In the genomic region with DNA sequence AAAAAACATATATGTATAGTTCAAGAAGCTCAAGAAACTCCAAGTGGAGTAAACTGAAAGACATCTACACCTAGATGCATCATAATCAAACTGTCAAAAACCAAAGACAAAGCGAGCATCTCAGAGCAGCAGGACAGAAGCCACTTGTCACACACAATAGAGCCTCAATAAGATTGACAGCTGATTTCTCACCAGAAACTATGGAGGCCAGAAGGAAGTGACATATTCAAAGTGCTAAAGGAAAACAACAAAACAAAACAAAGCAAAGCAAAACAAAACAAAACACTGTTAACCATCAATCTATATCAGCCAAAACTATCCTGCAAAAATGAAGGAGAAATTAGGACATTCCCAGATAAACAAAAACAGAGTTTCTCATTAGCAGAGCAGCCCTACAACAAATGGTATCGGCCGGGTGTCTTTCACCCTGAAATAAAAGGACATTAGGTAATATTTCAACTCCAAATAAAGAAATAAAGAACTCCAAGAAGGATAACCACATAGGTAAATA, we compare ENCODE assay signal across 1 cellular context.
TF ChIP-seq lines count a peak whose summit lies in the region.

No MANE protein-coding gene starts in this region.

TF ChIP-seq in HEK293, 187 proteins besides CTCF, POLR2A, EP300 and RAD21 (continued from another document and continues in another):
- TF ChIP-seq, protein P1, sequence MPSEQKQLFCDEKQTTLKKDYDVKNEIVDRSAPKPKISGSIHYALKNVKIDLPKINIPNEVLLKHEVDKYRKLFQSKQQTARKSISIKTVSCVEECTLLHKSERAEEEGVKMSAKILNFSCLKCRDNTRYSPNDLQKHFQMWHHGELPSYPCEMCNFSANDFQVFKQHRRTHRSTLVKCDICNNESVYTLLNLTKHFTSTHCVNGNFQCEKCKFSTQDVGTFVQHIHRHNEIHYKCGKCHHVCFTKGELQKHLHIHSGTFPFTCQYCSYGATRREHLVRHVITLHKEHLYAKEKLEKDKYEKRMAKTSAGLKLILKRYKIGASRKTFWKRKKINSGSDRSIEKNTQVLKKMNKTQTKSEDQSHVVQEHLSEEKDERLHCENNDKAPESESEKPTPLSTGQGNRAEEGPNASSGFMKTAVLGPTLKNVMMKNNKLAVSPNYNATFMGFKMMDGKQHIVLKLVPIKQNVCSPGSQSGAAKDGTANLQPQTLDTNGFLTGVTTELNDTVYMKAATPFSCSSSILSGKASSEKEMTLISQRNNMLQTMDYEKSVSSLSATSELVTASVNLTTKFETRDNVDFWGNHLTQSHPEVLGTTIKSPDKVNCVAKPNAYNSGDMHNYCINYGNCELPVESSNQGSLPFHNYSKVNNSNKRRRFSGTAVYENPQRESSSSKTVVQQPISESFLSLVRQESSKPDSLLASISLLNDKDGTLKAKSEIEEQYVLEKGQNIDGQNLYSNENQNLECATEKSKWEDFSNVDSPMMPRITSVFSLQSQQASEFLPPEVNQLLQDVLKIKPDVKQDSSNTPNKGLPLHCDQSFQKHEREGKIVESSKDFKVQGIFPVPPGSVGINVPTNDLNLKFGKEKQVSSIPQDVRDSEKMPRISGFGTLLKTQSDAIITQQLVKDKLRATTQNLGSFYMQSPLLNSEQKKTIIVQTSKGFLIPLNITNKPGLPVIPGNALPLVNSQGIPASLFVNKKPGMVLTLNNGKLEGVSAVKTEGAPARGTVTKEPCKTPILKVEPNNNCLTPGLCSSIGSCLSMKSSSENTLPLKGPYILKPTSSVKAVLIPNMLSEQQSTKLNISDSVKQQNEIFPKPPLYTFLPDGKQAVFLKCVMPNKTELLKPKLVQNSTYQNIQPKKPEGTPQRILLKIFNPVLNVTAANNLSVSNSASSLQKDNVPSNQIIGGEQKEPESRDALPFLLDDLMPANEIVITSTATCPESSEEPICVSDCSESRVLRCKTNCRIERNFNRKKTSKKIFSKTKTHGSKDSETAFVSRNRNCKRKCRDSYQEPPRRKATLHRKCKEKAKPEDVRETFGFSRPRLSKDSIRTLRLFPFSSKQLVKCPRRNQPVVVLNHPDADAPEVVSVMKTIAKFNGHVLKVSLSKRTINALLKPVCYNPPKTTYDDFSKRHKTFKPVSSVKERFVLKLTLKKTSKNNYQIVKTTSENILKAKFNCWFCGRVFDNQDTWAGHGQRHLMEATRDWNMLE (tag by site-specific recombination; conservative IDR thresholded peaks at IDR 0.05; ENCODE audit: low read depth), result no peak
- TF ChIP-seq ZNF426 (tag by site-specific recombination; IDR thresholded peaks at IDR 0.05), result no peak
- no peak for TF ChIP-seq ZNF146 (tag by site-specific recombination; IDR thresholded peaks at IDR 0.05)
- TF ChIP-seq ZNF274 (IDR thresholded peaks at IDR 0.05; ENCODE audit: low read length), result no peak
- TF ChIP-seq ZNF274 (tag by site-specific recombination; IDR thresholded peaks at IDR 0.05; ENCODE audit: borderline replicate concordance), result no peak
- TF ChIP-seq ZNF324 (tag by site-specific recombination; IDR thresholded peaks at IDR 0.05), result 0 out of 2 replicates have a peak, but pooled peaks have one; percentile 41
- TF ChIP-seq, protein P2, sequence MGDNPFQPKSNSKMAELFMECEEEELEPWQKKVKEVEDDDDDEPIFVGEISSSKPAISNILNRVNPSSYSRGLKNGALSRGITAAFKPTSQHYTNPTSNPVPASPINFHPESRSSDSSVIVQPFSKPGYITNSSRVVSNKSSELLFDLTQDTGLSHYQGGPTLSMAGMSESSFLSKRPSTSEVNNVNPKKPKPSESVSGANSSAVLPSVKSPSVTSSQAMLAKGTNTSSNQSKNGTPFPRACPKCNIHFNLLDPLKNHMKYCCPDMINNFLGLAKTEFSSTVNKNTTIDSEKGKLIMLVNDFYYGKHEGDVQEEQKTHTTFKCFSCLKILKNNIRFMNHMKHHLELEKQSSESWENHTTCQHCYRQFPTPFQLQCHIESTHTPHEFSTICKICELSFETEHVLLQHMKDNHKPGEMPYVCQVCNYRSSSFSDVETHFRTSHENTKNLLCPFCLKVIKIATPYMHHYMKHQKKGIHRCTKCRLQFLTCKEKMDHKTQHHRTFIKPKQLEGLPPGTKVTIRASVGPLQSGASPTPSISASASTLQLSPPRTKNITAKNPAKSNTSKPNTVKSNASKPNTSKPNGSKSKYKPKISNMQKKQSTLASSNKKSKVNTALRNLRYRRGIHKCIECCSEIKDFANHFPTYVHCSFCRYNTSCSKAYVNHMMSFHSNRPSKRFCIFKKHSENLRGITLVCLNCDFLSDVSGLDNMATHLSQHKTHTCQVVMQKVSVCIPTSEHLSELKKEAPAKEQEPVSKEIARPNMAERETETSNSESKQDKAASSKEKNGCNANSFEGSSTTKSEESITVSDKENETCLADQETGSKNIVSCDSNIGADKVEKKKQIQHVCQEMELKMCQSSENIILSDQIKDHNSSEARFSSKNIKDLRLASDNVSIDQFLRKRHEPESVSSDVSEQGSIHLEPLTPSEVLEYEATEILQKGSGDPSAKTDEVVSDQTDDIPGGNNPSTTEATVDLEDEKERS (tag by site-specific recombination; IDR thresholded peaks at IDR 0.05), result peak; percentile 97
- TF ChIP-seq PRDM1 (tag by site-specific recombination; IDR thresholded peaks at IDR 0.05), result no peak
- TF ChIP-seq ZNF701 (tag by site-specific recombination; IDR thresholded peaks at IDR 0.05), result no peak
- TF ChIP-seq ZNF514 (tag by site-specific recombination; IDR thresholded peaks at IDR 0.05), result no peak
- no peak for TF ChIP-seq ZNF423 (tag by site-specific recombination; IDR thresholded peaks at IDR 0.05)
- no peak for TF ChIP-seq ZNF654 (tag by site-specific recombination; IDR thresholded peaks at IDR 0.05; ENCODE audit: low read depth)
- TF ChIP-seq ZNF677 (tag by site-specific recombination; IDR thresholded peaks at IDR 0.05), result no peak
- no peak for TF ChIP-seq ZNF354C (tag by site-specific recombination; IDR thresholded peaks at IDR 0.05; ENCODE audit: borderline replicate concordance, low read depth)
- TF ChIP-seq ZFP69B (tag by site-specific recombination; IDR thresholded peaks at IDR 0.05), result no peak
- TF ChIP-seq ZNF133 (tag by site-specific recombination; IDR thresholded peaks at IDR 0.05), result no peak
- TF ChIP-seq, protein P3, sequence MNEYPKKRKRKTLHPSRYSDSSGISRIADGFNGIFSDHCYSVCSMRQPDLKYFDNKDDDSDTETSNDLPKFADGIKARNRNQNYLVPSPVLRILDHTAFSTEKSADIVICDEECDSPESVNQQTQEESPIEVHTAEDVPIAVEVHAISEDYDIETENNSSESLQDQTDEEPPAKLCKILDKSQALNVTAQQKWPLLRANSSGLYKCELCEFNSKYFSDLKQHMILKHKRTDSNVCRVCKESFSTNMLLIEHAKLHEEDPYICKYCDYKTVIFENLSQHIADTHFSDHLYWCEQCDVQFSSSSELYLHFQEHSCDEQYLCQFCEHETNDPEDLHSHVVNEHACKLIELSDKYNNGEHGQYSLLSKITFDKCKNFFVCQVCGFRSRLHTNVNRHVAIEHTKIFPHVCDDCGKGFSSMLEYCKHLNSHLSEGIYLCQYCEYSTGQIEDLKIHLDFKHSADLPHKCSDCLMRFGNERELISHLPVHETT (tag by site-specific recombination; IDR thresholded peaks at IDR 0.05), result peak; percentile 75; the same call in 1 of the 2 replicates
- no peak for TF ChIP-seq ZNF16 (tag by site-specific recombination; IDR thresholded peaks at IDR 0.05; ENCODE audit: low read depth)
- TF ChIP-seq, protein P4, sequence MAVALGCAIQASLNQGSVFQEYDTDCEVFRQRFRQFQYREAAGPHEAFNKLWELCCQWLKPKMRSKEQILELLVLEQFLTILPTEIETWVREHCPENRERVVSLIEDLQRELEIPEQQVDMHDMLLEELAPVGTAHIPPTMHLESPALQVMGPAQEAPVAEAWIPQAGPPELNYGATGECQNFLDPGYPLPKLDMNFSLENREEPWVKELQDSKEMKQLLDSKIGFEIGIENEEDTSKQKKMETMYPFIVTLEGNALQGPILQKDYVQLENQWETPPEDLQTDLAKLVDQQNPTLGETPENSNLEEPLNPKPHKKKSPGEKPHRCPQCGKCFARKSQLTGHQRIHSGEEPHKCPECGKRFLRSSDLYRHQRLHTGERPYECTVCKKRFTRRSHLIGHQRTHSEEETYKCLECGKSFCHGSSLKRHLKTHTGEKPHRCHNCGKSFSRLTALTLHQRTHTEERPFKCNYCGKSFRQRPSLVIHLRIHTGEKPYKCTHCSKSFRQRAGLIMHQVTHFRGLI (tag by site-specific recombination; IDR thresholded peaks at IDR 0.05), result no peak
- no peak for TF ChIP-seq ZNF335 (tag by site-specific recombination; conservative IDR thresholded peaks at IDR 0.05)
- TF ChIP-seq ZNF544 (tag by site-specific recombination; IDR thresholded peaks at IDR 0.05), result no peak
- TF ChIP-seq ZNF202 (tag by site-specific recombination; IDR thresholded peaks at IDR 0.05; ENCODE audit: borderline replicate concordance), result no peak
- no peak for TF ChIP-seq TRIM28 (IDR thresholded peaks at IDR 0.05; ENCODE audit: borderline replicate concordance, low read length)
- no peak for TF ChIP-seq ZNF221 (tag by site-specific recombination; IDR thresholded peaks at IDR 0.05; ENCODE audit: borderline replicate concordance)
- TF ChIP-seq ZBTB21 (tag by site-specific recombination; IDR thresholded peaks at IDR 0.05), result no peak
- TF ChIP-seq, protein P5, sequence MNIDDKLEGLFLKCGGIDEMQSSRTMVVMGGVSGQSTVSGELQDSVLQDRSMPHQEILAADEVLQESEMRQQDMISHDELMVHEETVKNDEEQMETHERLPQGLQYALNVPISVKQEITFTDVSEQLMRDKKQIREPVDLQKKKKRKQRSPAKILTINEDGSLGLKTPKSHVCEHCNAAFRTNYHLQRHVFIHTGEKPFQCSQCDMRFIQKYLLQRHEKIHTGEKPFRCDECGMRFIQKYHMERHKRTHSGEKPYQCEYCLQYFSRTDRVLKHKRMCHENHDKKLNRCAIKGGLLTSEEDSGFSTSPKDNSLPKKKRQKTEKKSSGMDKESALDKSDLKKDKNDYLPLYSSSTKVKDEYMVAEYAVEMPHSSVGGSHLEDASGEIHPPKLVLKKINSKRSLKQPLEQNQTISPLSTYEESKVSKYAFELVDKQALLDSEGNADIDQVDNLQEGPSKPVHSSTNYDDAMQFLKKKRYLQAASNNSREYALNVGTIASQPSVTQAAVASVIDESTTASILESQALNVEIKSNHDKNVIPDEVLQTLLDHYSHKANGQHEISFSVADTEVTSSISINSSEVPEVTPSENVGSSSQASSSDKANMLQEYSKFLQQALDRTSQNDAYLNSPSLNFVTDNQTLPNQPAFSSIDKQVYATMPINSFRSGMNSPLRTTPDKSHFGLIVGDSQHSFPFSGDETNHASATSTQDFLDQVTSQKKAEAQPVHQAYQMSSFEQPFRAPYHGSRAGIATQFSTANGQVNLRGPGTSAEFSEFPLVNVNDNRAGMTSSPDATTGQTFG (tag by site-specific recombination; IDR thresholded peaks at IDR 0.05; ENCODE audit: borderline replicate concordance), result no peak
- TF ChIP-seq ZNF155 (tag by site-specific recombination; IDR thresholded peaks at IDR 0.05), result no peak
- no peak for TF ChIP-seq ZNF404 (tag by site-specific recombination; IDR thresholded peaks at IDR 0.05)
- no peak for TF ChIP-seq OSR2 (tag by site-specific recombination; IDR thresholded peaks at IDR 0.05)
- TF ChIP-seq, protein P6, sequence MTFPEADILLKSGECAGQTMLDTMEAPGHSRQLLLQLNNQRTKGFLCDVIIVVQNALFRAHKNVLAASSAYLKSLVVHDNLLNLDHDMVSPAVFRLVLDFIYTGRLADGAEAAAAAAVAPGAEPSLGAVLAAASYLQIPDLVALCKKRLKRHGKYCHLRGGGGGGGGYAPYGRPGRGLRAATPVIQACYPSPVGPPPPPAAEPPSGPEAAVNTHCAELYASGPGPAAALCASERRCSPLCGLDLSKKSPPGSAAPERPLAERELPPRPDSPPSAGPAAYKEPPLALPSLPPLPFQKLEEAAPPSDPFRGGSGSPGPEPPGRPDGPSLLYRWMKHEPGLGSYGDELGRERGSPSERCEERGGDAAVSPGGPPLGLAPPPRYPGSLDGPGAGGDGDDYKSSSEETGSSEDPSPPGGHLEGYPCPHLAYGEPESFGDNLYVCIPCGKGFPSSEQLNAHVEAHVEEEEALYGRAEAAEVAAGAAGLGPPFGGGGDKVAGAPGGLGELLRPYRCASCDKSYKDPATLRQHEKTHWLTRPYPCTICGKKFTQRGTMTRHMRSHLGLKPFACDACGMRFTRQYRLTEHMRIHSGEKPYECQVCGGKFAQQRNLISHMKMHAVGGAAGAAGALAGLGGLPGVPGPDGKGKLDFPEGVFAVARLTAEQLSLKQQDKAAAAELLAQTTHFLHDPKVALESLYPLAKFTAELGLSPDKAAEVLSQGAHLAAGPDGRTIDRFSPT (tag by site-specific recombination; IDR thresholded peaks at IDR 0.05), result no peak
- TF ChIP-seq SCRT1 (tag by site-specific recombination; IDR thresholded peaks at IDR 0.05; ENCODE audit: borderline replicate concordance), result no peak
- no peak for TF ChIP-seq ZNF571 (tag by site-specific recombination; IDR thresholded peaks at IDR 0.05)
- TF ChIP-seq, protein P7, sequence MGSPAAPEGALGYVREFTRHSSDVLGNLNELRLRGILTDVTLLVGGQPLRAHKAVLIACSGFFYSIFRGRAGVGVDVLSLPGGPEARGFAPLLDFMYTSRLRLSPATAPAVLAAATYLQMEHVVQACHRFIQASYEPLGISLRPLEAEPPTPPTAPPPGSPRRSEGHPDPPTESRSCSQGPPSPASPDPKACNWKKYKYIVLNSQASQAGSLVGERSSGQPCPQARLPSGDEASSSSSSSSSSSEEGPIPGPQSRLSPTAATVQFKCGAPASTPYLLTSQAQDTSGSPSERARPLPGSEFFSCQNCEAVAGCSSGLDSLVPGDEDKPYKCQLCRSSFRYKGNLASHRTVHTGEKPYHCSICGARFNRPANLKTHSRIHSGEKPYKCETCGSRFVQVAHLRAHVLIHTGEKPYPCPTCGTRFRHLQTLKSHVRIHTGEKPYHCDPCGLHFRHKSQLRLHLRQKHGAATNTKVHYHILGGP (tag by site-specific recombination; IDR thresholded peaks at IDR 0.05), result no peak
- TF ChIP-seq ZSCAN30 (tag by site-specific recombination; IDR thresholded peaks at IDR 0.05), result no peak
- no peak for TF ChIP-seq ZNF10 (tag by site-specific recombination; IDR thresholded peaks at IDR 0.05)
- TF ChIP-seq FEZF1 (tag by site-specific recombination; IDR thresholded peaks at IDR 0.05), result no peak
- no peak for TF ChIP-seq ZNF239 (tag by site-specific recombination; IDR thresholded peaks at IDR 0.05)
- TF ChIP-seq, protein P8, sequence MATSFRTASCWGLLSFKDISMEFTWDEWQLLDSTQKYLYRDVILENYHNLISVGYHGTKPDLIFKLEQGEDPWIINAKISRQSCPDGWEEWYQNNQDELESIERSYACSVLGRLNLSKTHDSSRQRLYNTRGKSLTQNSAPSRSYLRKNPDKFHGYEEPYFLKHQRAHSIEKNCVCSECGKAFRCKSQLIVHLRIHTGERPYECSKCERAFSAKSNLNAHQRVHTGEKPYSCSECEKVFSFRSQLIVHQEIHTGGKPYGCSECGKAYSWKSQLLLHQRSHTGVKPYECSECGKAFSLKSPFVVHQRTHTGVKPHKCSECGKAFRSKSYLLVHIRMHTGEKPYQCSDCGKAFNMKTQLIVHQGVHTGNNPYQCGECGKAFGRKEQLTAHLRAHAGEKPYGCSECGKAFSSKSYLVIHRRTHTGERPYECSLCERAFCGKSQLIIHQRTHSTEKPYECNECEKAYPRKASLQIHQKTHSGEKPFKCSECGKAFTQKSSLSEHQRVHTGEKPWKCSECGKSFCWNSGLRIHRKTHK (tag by site-specific recombination; IDR thresholded peaks at IDR 0.05), result 0 out of 2 replicates have a peak, but pooled peaks have one; percentile 17
